ENCODE assay signal across 28 cellular contexts in genomic region chr9:70811638-70812037, GRCh38.
DNase-seq lines count a peak whose midpoint lies in the region; ATAC-seq and TF ChIP-seq lines count a peak whose summit lies in the region.
"Had no signal": no experiment of that assay in that cellular context is flagged by ENCODE, and none has a peak within 500 bp of the region (broad histone marks: within the 10 kb centered on the region; RNA-seq: fewer than 3 reads in every experiment).

No MANE protein-coding gene starts in this region.

- no peaks in the 10 kb centered on the region for H3K27me3 ChIP-seq in transverse colon
- H3K27me3 ChIP-seq: adrenal gland, brain microvascular endothelial cell, stomach had no signal

- TF ChIP-seq EP300 in transverse colon (IDR thresholded peaks at IDR 0.05; ENCODE audit: low read depth): no peak

- no peak for TF ChIP-seq POLR2A in transverse colon (IDR thresholded peaks at IDR 0.05)

- no peak overlapping the region for H3K27ac ChIP-seq in transverse colon
- H3K27ac ChIP-seq: adrenal gland, brain microvascular endothelial cell, stomach had no signal

- intact Hi-C loops in transverse colon (cut with DNase I; ENCODE audit: low total_unique reads): no loop called here

- no peak overlapping the region for H3K4me3 ChIP-seq in fibroblast of the aortic adventitia (ENCODE audit: low read depth, low read length)
- no peak overlapping the region for H3K4me3 ChIP-seq in transverse colon
- H3K4me3 ChIP-seq: adrenal gland, HAP-1, stomach had no signal

- DNase-seq in fibroblast of the aortic adventitia (ENCODE audit: low read depth): peak; percentile 42
- no peak for DNase-seq in NCI-H2196 (lab: John Stamatoyannopoulos, UW; ENCODE audit: unreplicated experiment)
- no peak for DNase-seq in NCI-H82 treated with DMSO at 0.1 percent for 48 hours (lab: John Stamatoyannopoulos, UW; ENCODE audit: unreplicated experiment)
- no peak for DNase-seq in transverse colon
- DNase-seq: activated CD8-positive, alpha-beta T cell treated with anti-CD3 and anti-CD28 coated beads for 36 hours; activated T-cell treated with anti-CD3 and anti-CD28 coated beads for 4 hours; adrenal gland; brain microvascular endothelial cell; CD8-positive, alpha-beta T cell; effector memory CD4-positive, alpha-beta T cell; foreskin melanocyte; GDM1; naive thymus-derived CD4-positive, alpha-beta T cell; NCI-H146; NCI-H774; occipital lobe; PC-3; retina; SHP77 treated with DMSO at 0.1 percent for 48 hours; stimulated activated CD4-positive, alpha-beta T cell treated with anti-CD3 and anti-CD28 coated beads, Interleukin-12 subunit alpha, Interleukin-12 subunit beta, amount 100 ng/mL, for 4 hours; stomach; trophoblast cell had no signal

- 0 to 90% methylated on average over 1 of the region's 1 CpG for WGBS in transverse colon (ENCODE audit: low coverage in 1 of 2), 2 donors

- TF ChIP-seq CTCF in fibroblast of the aortic adventitia (IDR thresholded peaks at IDR 0.05; ENCODE audit: insufficient read depth, low read length) (no peak), transverse colon (IDR thresholded peaks at IDR 0.05) (no peak)

- H3K4me1 ChIP-seq in transverse colon: no peaks in the 10 kb centered on the region
- H3K4me1 ChIP-seq: adrenal gland, stomach had no signal

- ATAC-seq in GM18909 (IDR thresholded peaks at IDR 0.05; ENCODE audit: poor library complexity, unreplicated experiment) (peak; percentile 60), GM21619 (IDR thresholded peaks at IDR 0.05; ENCODE audit: unreplicated experiment) (peak; percentile 60), HG03175 (IDR thresholded peaks at IDR 0.05; ENCODE audit: unreplicated experiment) (peak; percentile 73)
- no peak for ATAC-seq in activated CD4-positive, CD25-positive, alpha-beta regulatory T cell treated with anti-CD3 and anti-CD28 coated beads, Interleukin-2, amount 50 U/mL, for 24 hours
- ATAC-seq: activated CD8-positive, alpha-beta T cell treated with anti-CD3 and anti-CD28 coated beads for 36 hours; CD8-positive, alpha-beta T cell; left lobe of liver; naive thymus-derived CD4-positive, alpha-beta T cell; PC-3 had no signal

- in situ Hi-C loops in transverse colon (cut with MboI; ENCODE audit: low pct_ligation_motif_present in 1 of 4, low pct_unique_long_range_greater_than_20kb in 1 of 4, low sequenced_read_pairs in 3 of 4): no loop called here

- no peaks in the 10 kb centered on the region for H3K9me3 ChIP-seq in transverse colon
- H3K9me3 ChIP-seq: adrenal gland, HAP-1, stomach had no signal

- H3K36me3 ChIP-seq in transverse colon: no peaks in the 10 kb centered on the region
- H3K36me3 ChIP-seq: adrenal gland, brain microvascular endothelial cell, stomach had no signal

Comparison
In these comparisons a context has a peak if more than half of its experiments do, and no peak if none do; other contexts are left out.
1. ATAC-seq: peak in GM18909 (single experiment), GM21619 (single experiment) and HG03175 (single experiment); none in activated CD4-positive, CD25-positive, alpha-beta regulatory T cell treated with anti-CD3 and anti-CD28 coated beads, Interleukin-2, amount 50 U/mL, for 24 hours (0 of 2).